Comparison of ENCODE assay signal across 9 cellular contexts in genomic region chr13:51804295-51805172, GRCh38. TPM values are rescaled to one million over a fixed set of nuclear protein-coding genes. Genes with fewer than 3 reads are reported as not detected.
DNase-seq lines count a peak whose midpoint lies in the region; ATAC-seq, FAIRE-seq and TF ChIP-seq lines count a peak whose summit lies in the region.
"Had no signal": no experiment of that assay in that cellular context is flagged by ENCODE, and none has a peak within 500 bp of the region (broad histone marks: within the 10 kb centered on the region; RNA-seq: fewer than 3 reads in every experiment).

No MANE protein-coding gene starts in this region.

- H3K4me3 ChIP-seq in GM12875 (ENCODE audit: low read depth, low read length) (peak overlapping the region; percentile 76), PC-9 (peak overlapping the region; percentile 69), K562 (peak overlapping the region; percentile 74)

- no peak; the same call in 2 of the 3 replicates for ATAC-seq in K562
- ATAC-seq in stimulated activated effector memory CD8-positive, alpha-beta T cell treated with anti-CD3 and anti-CD28 coated beads, Interleukin-12 subunit alpha, Interleukin-12 subunit beta, amount 100 ng/mL, for 72 hours = peak; percentile 45
- no peak for ATAC-seq in GM19397 (IDR thresholded peaks at IDR 0.05; ENCODE audit: unreplicated experiment)
- ATAC-seq in HG03432 (IDR thresholded peaks at IDR 0.05; ENCODE audit: unreplicated experiment) = no peak
- ATAC-seq in HG02840 (IDR thresholded peaks at IDR 0.05; ENCODE audit: low FRiP score, unreplicated experiment) = no peak

- no peak for DNase-seq in PC-9
- peak in 1 of 4 experiments; percentile 15 for DNase-seq in K562 (ENCODE audit: extremely low read depth in 1 of 4, low spot score in 3 of 4)
- peak in 1 of 2 donors; percentile 71 for DNase-seq in stimulated activated effector memory CD8-positive, alpha-beta T cell treated with anti-CD3 and anti-CD28 coated beads, Interleukin-12 subunit alpha, Interleukin-12 subunit beta, amount 100 ng/mL, for 72 hours (ENCODE audit: low spot score in 2 of 2)

- CTCF ChIA-PET in PC-9 (lab: Charles Lee) = no interaction called here
- CTCF ChIA-PET in K562 (lab: Yijun Ruan, JAX; ENCODE audit: low intra/inter-chr PET ratio) = no interaction called here

- no peaks in the 10 kb centered on the region for H3K9me2 ChIP-seq in PC-9 (ENCODE audit: insufficient read depth)

- peaks cover 37% of the 10 kb centered on the region; the same call in 1 of the 2 replicates for H3F3A ChIP-seq in PC-9 (ENCODE audit: insufficient read depth, low read depth)

- TF ChIP-seq EP300 in K562 (IDR thresholded peaks at IDR 0.05; ENCODE audit: low read length) = no peak

- POLR2A ChIA-PET in PC-9 (lab: Charles Lee; ENCODE audit: unreplicated experiment) (no interaction called here), K562 (lab: Yijun Ruan, JAX) (interaction anchor here (0.6 to 0.7 kb wide), 2 partner anchors 24 to 653 kb away, joined by 3 read pairs; no protein-coding TSS in a partner anchor)

- TF ChIP-seq RAD21 in K562 (CRISPR knock-in tag; conservative IDR thresholded peaks at IDR 0.05 in 1 of 2, IDR thresholded peaks at IDR 0.05 in 1 of 2) = no peak

- peak overlapping the region; percentile 99 for H3K27ac Mint-ChIP-seq in stimulated activated effector memory CD8-positive, alpha-beta T cell treated with anti-CD3 and anti-CD28 coated beads, Interleukin-12 subunit alpha, Interleukin-12 subunit beta, amount 100 ng/mL, for 72 hours

- no peaks in the 10 kb centered on the region for H3K9me1 ChIP-seq in K562 (ENCODE audit: control insufficient read depth, insufficient read depth, low read length)

- WGBS in K562 (ENCODE audit: insufficient coverage, low coverage, missing lambda C conversion rate) = 20% methylated on average over 19 of the region's 31 CpGs

- BruUV-seq in PC-9 (replicated peaks; lab: Mats Ljungman, UMichigan) (TSS peak; percentile 81), K562 (replicated peaks; lab: Mats Ljungman, UMichigan) (TSS peak; percentile 86)

- in situ Hi-C loops in K562 (cut with MboI) = no loop called here

- FAIRE-seq in K562 (lab: Jason Lieb, UNC) = no peak

- H3K4me1 ChIP-seq in PC-9 (replicated peaks; ENCODE audit: insufficient read depth) (peaks cover 26% of the 10 kb centered on the region), K562 (replicated peaks in 1 of 2; ENCODE audit: control insufficient read depth in 2 of 2, insufficient read depth in 2 of 2, low read length in 2 of 2) (peaks cover 18 to 27% of the 10 kb centered on the region in 2 experiments; a peak in 4 of 5 replicates)

- peak overlapping the region; percentile 96 to 97 for H3K9ac ChIP-seq in K562 (ENCODE audit: insufficient read depth in 1 of 2, low read depth in 2 of 2, low read length in 2 of 2)

- H3K27me3 ChIP-seq in PC-9 (ENCODE audit: insufficient read depth, low read depth) = no peaks in the 10 kb centered on the region
- H3K27me3 ChIP-seq in K562 (ENCODE audit: control insufficient read depth in 2 of 2, insufficient read depth in 2 of 2, low read length in 2 of 2) = peaks cover 0 to 5% of the 10 kb centered on the region in 2 experiments; a peak in 2 of 5 replicates
- no peaks in the 10 kb centered on the region for H3K27me3 ChIP-seq in layer of hippocampus (ENCODE audit: control insufficient read depth, insufficient read depth, low read length)

- H4K20me1 ChIP-seq in PC-9 (ENCODE audit: insufficient read depth) (no peaks in the 10 kb centered on the region), K562 (replicated peaks; ENCODE audit: control insufficient read depth, insufficient read depth, low read length) (no peaks in the 10 kb centered on the region)

- H3K9me3 Mint-ChIP-seq in stimulated activated effector memory CD8-positive, alpha-beta T cell treated with anti-CD3 and anti-CD28 coated beads, Interleukin-12 subunit alpha, Interleukin-12 subunit beta, amount 100 ng/mL, for 72 hours = no peaks in the 10 kb centered on the region

- H3K9me3 ChIP-seq in PC-9 (ENCODE audit: insufficient read depth, low read depth) (no peaks in the 10 kb centered on the region), K562 (replicated peaks; ENCODE audit: control insufficient read depth, insufficient read depth, low read depth, low read length) (no peaks in the 10 kb centered on the region)

- peaks cover 55% of the 10 kb centered on the region for H3K4me1 Mint-ChIP-seq in stimulated activated effector memory CD8-positive, alpha-beta T cell treated with anti-CD3 and anti-CD28 coated beads, Interleukin-12 subunit alpha, Interleukin-12 subunit beta, amount 100 ng/mL, for 72 hours

- H3K4me3 Mint-ChIP-seq in stimulated activated effector memory CD8-positive, alpha-beta T cell treated with anti-CD3 and anti-CD28 coated beads, Interleukin-12 subunit alpha, Interleukin-12 subunit beta, amount 100 ng/mL, for 72 hours = peak overlapping the region; percentile 85

- TF ChIP-seq CTCF in GM12875 (IDR thresholded peaks at IDR 0.05; ENCODE audit: borderline replicate concordance, insufficient read depth, low read depth, low read length) (no peak), PC-9 (conservative IDR thresholded peaks at IDR 0.05) (no peak), K562 (IDR thresholded peaks at IDR 0.05 in 2 of 3, conservative IDR thresholded peaks at IDR 0.05 in 1 of 3; ENCODE audit: insufficient read depth in 2 of 3, low read depth in 1 of 3, low read length in 3 of 3) (no peak)

- TF ChIP-seq POLR2A in K562 (conservative IDR thresholded peaks at IDR 0.05) = peak; percentile 60; the same call in 1 of the 2 replicates

- H3K4me2 ChIP-seq in PC-9 = peak overlapping the region; percentile 99
- peak overlapping the region; percentile 90 for H3K4me2 ChIP-seq in K562 (ENCODE audit: insufficient read depth, low read length)

- peak overlapping the region; percentile 54; the same call in 1 of the 2 replicates for H3K27ac ChIP-seq in PC-9
- peak overlapping the region; percentile 95 for H3K27ac ChIP-seq in K562 (ENCODE audit: extremely low read depth, low read depth, low read length)
- peak overlapping the region; percentile 100 for H3K27ac ChIP-seq in layer of hippocampus (ENCODE audit: low read depth, low read length)

- H2AFZ ChIP-seq in PC-9 (peak overlapping the region; percentile 89), K562 (ENCODE audit: low read depth, low read length) (peak overlapping the region; percentile 88)

- intact Hi-C loops in PC-9 (cut with micrococcal nuclease; ENCODE audit: unreplicated experiment) (loop anchor here (5.0 kb wide), 3 partner anchors 323 to 677 kb away; partner anchors contain the start of genes NEK5 and VPS36), K562 (cut with micrococcal nuclease) (no loop called here)

- H3K79me2 ChIP-seq in PC-9 (ENCODE audit: low read depth) (no peaks in the 10 kb centered on the region), K562 (ENCODE audit: control insufficient read depth, insufficient read depth, low read length) (peaks cover 7% of the 10 kb centered on the region; the same call in 1 of the 3 replicates)

- peaks cover 17% of the 10 kb centered on the region for H3K36me3 Mint-ChIP-seq in stimulated activated effector memory CD8-positive, alpha-beta T cell treated with anti-CD3 and anti-CD28 coated beads, Interleukin-12 subunit alpha, Interleukin-12 subunit beta, amount 100 ng/mL, for 72 hours

- no peaks in the 10 kb centered on the region for H3K36me3 ChIP-seq in PC-9 (ENCODE audit: low read depth)
- no peaks in the 10 kb centered on the region for H3K36me3 ChIP-seq in K562 (ENCODE audit: control insufficient read depth, insufficient read depth, low read length)

RNA-seq across cellular contexts. Expression of gene DHRS12, which starts 0.6 kb away (rescaled TPM):
- total RNA-seq in PC-9 (2021) (6.9 and 11.9 TPM in 2 replicates), K562 (2014; rRNA removed) (0.94 and 1.8 TPM in 2 replicates), K562 (2014; rRNA removed; fragmentation: Illumina TruSeq; extraction: Trizol) (0.77 and 1.5 TPM in 2 replicates), K562 (2015; rRNA removed; fragmentation: Illumina TruSeq; extraction: Trizol) (0.76 and 1.5 TPM in 2 replicates), K562 (2021) (1.1 and 1.2 TPM in 2 replicates)
- total RNA-seq in K562 (2011; cell fraction: chromatin; rRNA removed; ENCODE audit: low replicate concordance) = 1.9 and 3.0 TPM in 2 replicates
- 1.0 and 1.2 TPM in 2 replicates for total RNA-seq in K562 (2011; cell fraction: nucleolus; rRNA removed)
- total RNA-seq in K562 (2011; cell fraction: nucleoplasm; rRNA removed) = 2.5 TPM in 2 replicates
- polyA plus RNA-seq in K562 (2011; rRNA removed) (2.4 and 2.7 TPM in 2 replicates), K562 (2014; fragmentation: Illumina TruSeq; extraction: Trizol) (0.93 and 0.98 TPM in 2 replicates), K562 (2014; fragmentation: Nextera tagmentation; extraction: Ambion mirVana) (under 1 TPM; 0.62 to 0.69 TPM), K562 (2014; rRNA removed) (0.82 and 1.1 TPM in 2 replicates)
- polyA plus RNA-seq in K562 (2011; cell fraction: cytosol; rRNA removed) = 1.2 and 1.4 TPM in 2 replicates
- polyA plus RNA-seq in K562 (2011; cell fraction: nucleus; rRNA removed) = 3.3 and 4.5 TPM in 2 replicates
- 2.3 and 2.4 TPM in 2 replicates for polyA plus RNA-seq in K562 (2012)
- polyA minus RNA-seq in K562 (2011; rRNA and poly(A)+ RNA removed) = 0.88 and 1.7 TPM in 2 replicates
- polyA minus RNA-seq in K562 (2011; cell fraction: cytosol; rRNA and poly(A)+ RNA removed) = not detected in 2 replicates
- 1.5 and 2.3 TPM in 2 replicates for polyA minus RNA-seq in K562 (2011; cell fraction: nucleus; rRNA and poly(A)+ RNA removed)

RNA-seq across cellular contexts. Expression of gene TMEM272, which starts 40.4 kb away (rescaled TPM):
- total RNA-seq in PC-9 (2021) = not detected in 2 replicates
- 0.30 and 0.48 TPM in 2 replicates for total RNA-seq in K562 (2011; cell fraction: chromatin; rRNA removed; ENCODE audit: low replicate concordance)
- total RNA-seq in K562 (2011; cell fraction: nucleolus; rRNA removed) = 0.13 and 0.17 TPM in 2 replicates
- 0.44 and 0.53 TPM in 2 replicates for total RNA-seq in K562 (2011; cell fraction: nucleoplasm; rRNA removed)
- total RNA-seq in K562 (2014; rRNA removed) = 0.04 TPM in 1 of 2 replicates, not detected in the other
- 0.04 and 0.06 TPM in 2 replicates for total RNA-seq in K562 (2014; rRNA removed; fragmentation: Illumina TruSeq; extraction: Trizol)
- 0.11 and 0.15 TPM in 2 replicates for total RNA-seq in K562 (2015; rRNA removed; fragmentation: Illumina TruSeq; extraction: Trizol)
- total RNA-seq in K562 (2021) = 0.09 and 0.16 TPM in 2 replicates
- 0.04 and 0.07 TPM in 2 replicates for polyA plus RNA-seq in K562 (2011; rRNA removed)
- polyA plus RNA-seq in K562 (2011; cell fraction: cytosol; rRNA removed) = 0.01 and 0.06 TPM in 2 replicates
- polyA plus RNA-seq in K562 (2011; cell fraction: nucleus; rRNA removed) = 0.40 and 0.91 TPM in 2 replicates
- 0.09 and 0.11 TPM in 2 replicates for polyA plus RNA-seq in K562 (2012)
- polyA plus RNA-seq in K562 (2014; fragmentation: Illumina TruSeq; extraction: Trizol) = 0.06 and 0.15 TPM in 2 replicates
- under 1 TPM in 1 of 2 experiments, not detected in 1; 0.07 TPM for polyA plus RNA-seq in K562 (2014; fragmentation: Nextera tagmentation; extraction: Ambion mirVana)
- polyA plus RNA-seq in K562 (2014; rRNA removed) = 0.05 and 0.09 TPM in 2 replicates
- polyA minus RNA-seq in K562 (2011; rRNA and poly(A)+ RNA removed) = 0.07 and 0.21 TPM in 2 replicates
- not detected in 2 replicates for polyA minus RNA-seq in K562 (2011; cell fraction: cytosol; rRNA and poly(A)+ RNA removed)
- 0.13 and 0.33 TPM in 2 replicates for polyA minus RNA-seq in K562 (2011; cell fraction: nucleus; rRNA and poly(A)+ RNA removed)
- total RNA-seq: T-helper 2 cell treated with Interferon-gamma antibody and Interleukin-4, amounts not matched to agents 100 ng/mL and 5 ng/mL, for 36 hours had no signal

RNA-seq across cellular contexts. Expression of gene CCDC70, which starts 57.2 kb away (rescaled TPM):
- total RNA-seq in PC-9 (2021) (not detected in 2 replicates), K562 (2014; rRNA removed) (not detected in 2 replicates), K562 (2014; rRNA removed; fragmentation: Illumina TruSeq; extraction: Trizol) (not detected in 2 replicates), K562 (2015; rRNA removed; fragmentation: Illumina TruSeq; extraction: Trizol) (0.19 TPM in 1 of 2 replicates, not detected in the other), K562 (2021) (not detected in 2 replicates)
- not detected in 2 replicates for total RNA-seq in K562 (2011; cell fraction: chromatin; rRNA removed; ENCODE audit: low replicate concordance)
- not detected in 2 replicates for total RNA-seq in K562 (2011; cell fraction: nucleolus; rRNA removed)
- total RNA-seq in K562 (2011; cell fraction: nucleoplasm; rRNA removed) = not detected in 2 replicates
- polyA plus RNA-seq in K562 (2011; rRNA removed) (not detected in 2 replicates), K562 (2014; fragmentation: Illumina TruSeq; extraction: Trizol) (not detected in 2 replicates), K562 (2014; fragmentation: Nextera tagmentation; extraction: Ambion mirVana) (not detected), K562 (2014; rRNA removed) (not detected in 2 replicates)
- polyA plus RNA-seq in K562 (2011; cell fraction: cytosol; rRNA removed) = not detected in 2 replicates
- polyA plus RNA-seq in K562 (2011; cell fraction: nucleus; rRNA removed) = not detected in 2 replicates
- polyA plus RNA-seq in K562 (2012) = 0.17 and 0.25 TPM in 2 replicates
- not detected in 2 replicates for polyA minus RNA-seq in K562 (2011; rRNA and poly(A)+ RNA removed)
- polyA minus RNA-seq in K562 (2011; cell fraction: cytosol; rRNA and poly(A)+ RNA removed) = not detected in 2 replicates
- polyA minus RNA-seq in K562 (2011; cell fraction: nucleus; rRNA and poly(A)+ RNA removed) = not detected in 2 replicates
- total RNA-seq: T-helper 2 cell treated with Interferon-gamma antibody and Interleukin-4, amounts not matched to agents 100 ng/mL and 5 ng/mL, for 36 hours had no signal
